ENCODE assay signal across 18 cellular contexts in genomic region chr6:136084403-136084802, GRCh38.
"Had no signal": no experiment of that assay in that cellular context is flagged by ENCODE, and none has a peak within 500 bp of the region (broad histone marks: within the 10 kb centered on the region; RNA-seq: fewer than 3 reads in every experiment).

No MANE protein-coding gene starts in this region.

- H3K27ac ChIP-seq: esophagus squamous epithelium, foreskin keratinocyte, hepatocyte, lower lobe of right lung, ovary, suprapubic skin, thyroid gland, upper lobe of left lung, uterus had no signal

- H3K27me3 ChIP-seq: esophagus squamous epithelium, foreskin keratinocyte, hepatocyte, ovary, suprapubic skin, thyroid gland, upper lobe of left lung, uterus had no signal

- H3K4me1 ChIP-seq: foreskin keratinocyte, suprapubic skin, thyroid gland, uterus had no signal

- H3K4me3 ChIP-seq: esophagus squamous epithelium, hepatocyte, lower lobe of right lung, ovary, suprapubic skin, thyroid gland, upper lobe of left lung, uterus had no signal

- H3K36me3 ChIP-seq: esophagus squamous epithelium, lower lobe of right lung, ovary, suprapubic skin, thyroid gland, upper lobe of left lung, uterus had no signal

- DNase-seq: effector memory CD8-positive, alpha-beta T cell; esophagus squamous epithelium; foreskin keratinocyte; head of caudate nucleus; kidney glomerular epithelial cell; lower lobe of right lung; natural killer cell; ovary; right cardiac atrium; stimulated activated CD4-positive, alpha-beta T cell treated with anti-CD3 and anti-CD28 coated beads, Interleukin-4, amount 100 ng/mL, for 1 hour; stimulated activated CD8-positive, alpha-beta memory T cell treated with anti-CD3 and anti-CD28 coated beads, Interleukin-4, amount 100 ng/mL, for 48 hours; stimulated activated naive CD8-positive, alpha-beta T cell treated with anti-CD3 and anti-CD28 coated beads, Interleukin-15, Interleukin-2, amounts not matched to agents 100 U/mL and 50 U/mL, for 24 hours; thyroid gland; upper lobe of left lung; uterus had no signal

- H3K9me3 ChIP-seq: esophagus squamous epithelium, lower lobe of right lung, ovary, suprapubic skin, thyroid gland, upper lobe of left lung, uterus had no signal

- H2AFZ ChIP-seq: hepatocyte had no signal

- H3K4me2 ChIP-seq: hepatocyte had no signal

- H3K79me2 ChIP-seq: hepatocyte had no signal

- ATAC-seq: effector memory CD8-positive, alpha-beta T cell; foreskin keratinocyte; natural killer cell; right cardiac atrium; stimulated activated effector memory CD8-positive, alpha-beta T cell treated with anti-CD3 and anti-CD28 coated beads, Interleukin-12 subunit alpha, Interleukin-12 subunit beta, amount 100 ng/mL, for 72 hours; stimulated activated naive CD8-positive, alpha-beta T cell treated with anti-CD3 and anti-CD28 coated beads, Interleukin-15, Interleukin-2, amounts not matched to agents 100 U/mL and 50 U/mL, for 24 hours had no signal
